In the genomic region with DNA sequence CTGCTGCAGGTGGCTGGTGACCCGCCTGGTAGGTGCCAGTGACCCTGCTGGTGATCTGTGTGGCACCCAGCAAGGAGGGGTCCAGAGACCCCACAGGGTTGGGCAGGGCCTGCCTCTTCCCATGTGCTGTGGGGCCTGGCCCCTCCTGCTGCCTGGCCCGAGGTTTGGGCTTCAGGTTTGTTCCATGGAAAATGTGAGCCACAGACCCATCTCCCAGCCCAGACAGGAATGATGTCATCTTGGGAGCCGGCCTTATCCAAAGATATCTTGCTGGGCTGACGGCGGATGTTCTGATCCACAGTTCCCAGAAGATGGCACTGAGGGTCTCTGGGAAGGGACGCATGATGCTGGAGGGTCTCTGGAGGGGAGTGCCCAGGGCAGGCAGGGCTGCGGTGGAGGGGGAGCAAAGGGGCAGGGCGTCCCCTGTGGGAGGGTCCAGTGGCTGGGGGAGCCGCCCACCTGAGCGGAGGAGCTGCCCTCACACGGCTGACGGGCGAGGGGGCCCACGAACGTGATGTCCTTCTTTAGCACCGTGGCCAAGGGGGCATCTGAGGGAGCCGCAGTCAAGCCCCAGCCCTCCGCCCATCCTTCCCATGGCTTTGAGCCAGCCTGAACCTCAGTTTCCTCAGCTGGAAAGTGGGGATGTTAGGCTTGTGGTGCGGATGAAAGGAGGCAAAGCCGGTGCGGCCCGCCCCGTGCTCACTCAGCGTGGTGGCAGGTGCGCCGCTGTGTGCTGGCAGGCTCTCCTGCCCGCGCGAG, we compare ENCODE assay signal across 1 cellular context.
TF ChIP-seq lines count a peak whose summit lies in the region.

No MANE protein-coding gene starts in this region.

TF ChIP-seq in SK-N-SH, 30 proteins besides CTCF, POLR2A, EP300 and RAD21 (continued from another document):
- TF ChIP-seq, protein P1, sequence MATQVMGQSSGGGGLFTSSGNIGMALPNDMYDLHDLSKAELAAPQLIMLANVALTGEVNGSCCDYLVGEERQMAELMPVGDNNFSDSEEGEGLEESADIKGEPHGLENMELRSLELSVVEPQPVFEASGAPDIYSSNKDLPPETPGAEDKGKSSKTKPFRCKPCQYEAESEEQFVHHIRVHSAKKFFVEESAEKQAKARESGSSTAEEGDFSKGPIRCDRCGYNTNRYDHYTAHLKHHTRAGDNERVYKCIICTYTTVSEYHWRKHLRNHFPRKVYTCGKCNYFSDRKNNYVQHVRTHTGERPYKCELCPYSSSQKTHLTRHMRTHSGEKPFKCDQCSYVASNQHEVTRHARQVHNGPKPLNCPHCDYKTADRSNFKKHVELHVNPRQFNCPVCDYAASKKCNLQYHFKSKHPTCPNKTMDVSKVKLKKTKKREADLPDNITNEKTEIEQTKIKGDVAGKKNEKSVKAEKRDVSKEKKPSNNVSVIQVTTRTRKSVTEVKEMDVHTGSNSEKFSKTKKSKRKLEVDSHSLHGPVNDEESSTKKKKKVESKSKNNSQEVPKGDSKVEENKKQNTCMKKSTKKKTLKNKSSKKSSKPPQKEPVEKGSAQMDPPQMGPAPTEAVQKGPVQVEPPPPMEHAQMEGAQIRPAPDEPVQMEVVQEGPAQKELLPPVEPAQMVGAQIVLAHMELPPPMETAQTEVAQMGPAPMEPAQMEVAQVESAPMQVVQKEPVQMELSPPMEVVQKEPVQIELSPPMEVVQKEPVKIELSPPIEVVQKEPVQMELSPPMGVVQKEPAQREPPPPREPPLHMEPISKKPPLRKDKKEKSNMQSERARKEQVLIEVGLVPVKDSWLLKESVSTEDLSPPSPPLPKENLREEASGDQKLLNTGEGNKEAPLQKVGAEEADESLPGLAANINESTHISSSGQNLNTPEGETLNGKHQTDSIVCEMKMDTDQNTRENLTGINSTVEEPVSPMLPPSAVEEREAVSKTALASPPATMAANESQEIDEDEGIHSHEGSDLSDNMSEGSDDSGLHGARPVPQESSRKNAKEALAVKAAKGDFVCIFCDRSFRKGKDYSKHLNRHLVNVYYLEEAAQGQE (IDR thresholded peaks at IDR 0.05; ENCODE audit: low read depth, low read length): no peak
- TF ChIP-seq, protein P2, sequence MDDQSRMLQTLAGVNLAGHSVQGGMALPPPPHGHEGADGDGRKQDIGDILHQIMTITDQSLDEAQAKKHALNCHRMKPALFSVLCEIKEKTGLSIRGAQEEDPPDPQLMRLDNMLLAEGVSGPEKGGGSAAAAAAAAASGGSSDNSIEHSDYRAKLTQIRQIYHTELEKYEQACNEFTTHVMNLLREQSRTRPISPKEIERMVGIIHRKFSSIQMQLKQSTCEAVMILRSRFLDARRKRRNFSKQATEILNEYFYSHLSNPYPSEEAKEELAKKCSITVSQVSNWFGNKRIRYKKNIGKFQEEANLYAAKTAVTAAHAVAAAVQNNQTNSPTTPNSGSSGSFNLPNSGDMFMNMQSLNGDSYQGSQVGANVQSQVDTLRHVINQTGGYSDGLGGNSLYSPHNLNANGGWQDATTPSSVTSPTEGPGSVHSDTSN (IDR thresholded peaks at IDR 0.05): no peak
- TF ChIP-seq ELF1 (IDR thresholded peaks at IDR 0.05) (no peak), FOXM1 (IDR thresholded peaks at IDR 0.05; ENCODE audit: low read depth) (no peak), SIN3A (IDR thresholded peaks at IDR 0.05; ENCODE audit: borderline replicate concordance, low read depth, low read length) (no peak), TAF1 (IDR thresholded peaks at IDR 0.05; ENCODE audit: borderline replicate concordance, low read depth, low read length) (no peak), NRF1 (IDR thresholded peaks at IDR 0.05; ENCODE audit: low read depth, low read length) (no peak), RCOR1 (IDR thresholded peaks at IDR 0.05; ENCODE audit: low read length) (no peak), EZH2phosphoT487 (IDR thresholded peaks at IDR 0.05; ENCODE audit: borderline replicate concordance, low read depth) (no peak), GATA2 (CRISPR knock-in tag; IDR thresholded peaks at IDR 0.05) (no peak), MXI1 (IDR thresholded peaks at IDR 0.05; ENCODE audit: low read depth, low read length) (no peak), NFIC (IDR thresholded peaks at IDR 0.05; ENCODE audit: borderline replicate concordance) (no peak), JUND (IDR thresholded peaks at IDR 0.05) (no peak), FOXJ3 (CRISPR knock-in tag; IDR thresholded peaks at IDR 0.05) (no peak), TCF12 (IDR thresholded peaks at IDR 0.05) (no peak)
- TF ChIP-seq, protein P3, sequence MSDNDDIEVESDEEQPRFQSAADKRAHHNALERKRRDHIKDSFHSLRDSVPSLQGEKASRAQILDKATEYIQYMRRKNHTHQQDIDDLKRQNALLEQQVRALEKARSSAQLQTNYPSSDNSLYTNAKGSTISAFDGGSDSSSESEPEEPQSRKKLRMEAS (IDR thresholded peaks at IDR 0.05; ENCODE audit: low read depth): no peak
- TF ChIP-seq, protein P4, sequence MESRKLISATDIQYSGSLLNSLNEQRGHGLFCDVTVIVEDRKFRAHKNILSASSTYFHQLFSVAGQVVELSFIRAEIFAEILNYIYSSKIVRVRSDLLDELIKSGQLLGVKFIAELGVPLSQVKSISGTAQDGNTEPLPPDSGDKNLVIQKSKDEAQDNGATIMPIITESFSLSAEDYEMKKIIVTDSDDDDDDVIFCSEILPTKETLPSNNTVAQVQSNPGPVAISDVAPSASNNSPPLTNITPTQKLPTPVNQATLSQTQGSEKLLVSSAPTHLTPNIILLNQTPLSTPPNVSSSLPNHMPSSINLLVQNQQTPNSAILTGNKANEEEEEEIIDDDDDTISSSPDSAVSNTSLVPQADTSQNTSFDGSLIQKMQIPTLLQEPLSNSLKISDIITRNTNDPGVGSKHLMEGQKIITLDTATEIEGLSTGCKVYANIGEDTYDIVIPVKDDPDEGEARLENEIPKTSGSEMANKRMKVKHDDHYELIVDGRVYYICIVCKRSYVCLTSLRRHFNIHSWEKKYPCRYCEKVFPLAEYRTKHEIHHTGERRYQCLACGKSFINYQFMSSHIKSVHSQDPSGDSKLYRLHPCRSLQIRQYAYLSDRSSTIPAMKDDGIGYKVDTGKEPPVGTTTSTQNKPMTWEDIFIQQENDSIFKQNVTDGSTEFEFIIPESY (IDR thresholded peaks at IDR 0.05; ENCODE audit: borderline replicate concordance, low read depth): no peak
- TF ChIP-seq, protein P5, sequence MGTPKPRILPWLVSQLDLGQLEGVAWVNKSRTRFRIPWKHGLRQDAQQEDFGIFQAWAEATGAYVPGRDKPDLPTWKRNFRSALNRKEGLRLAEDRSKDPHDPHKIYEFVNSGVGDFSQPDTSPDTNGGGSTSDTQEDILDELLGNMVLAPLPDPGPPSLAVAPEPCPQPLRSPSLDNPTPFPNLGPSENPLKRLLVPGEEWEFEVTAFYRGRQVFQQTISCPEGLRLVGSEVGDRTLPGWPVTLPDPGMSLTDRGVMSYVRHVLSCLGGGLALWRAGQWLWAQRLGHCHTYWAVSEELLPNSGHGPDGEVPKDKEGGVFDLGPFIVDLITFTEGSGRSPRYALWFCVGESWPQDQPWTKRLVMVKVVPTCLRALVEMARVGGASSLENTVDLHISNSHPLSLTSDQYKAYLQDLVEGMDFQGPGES (IDR thresholded peaks at IDR 0.05; ENCODE audit: low read depth, low read length): no peak
